Comparison of ENCODE assay signal across 1 cellular context in the genomic region with DNA sequence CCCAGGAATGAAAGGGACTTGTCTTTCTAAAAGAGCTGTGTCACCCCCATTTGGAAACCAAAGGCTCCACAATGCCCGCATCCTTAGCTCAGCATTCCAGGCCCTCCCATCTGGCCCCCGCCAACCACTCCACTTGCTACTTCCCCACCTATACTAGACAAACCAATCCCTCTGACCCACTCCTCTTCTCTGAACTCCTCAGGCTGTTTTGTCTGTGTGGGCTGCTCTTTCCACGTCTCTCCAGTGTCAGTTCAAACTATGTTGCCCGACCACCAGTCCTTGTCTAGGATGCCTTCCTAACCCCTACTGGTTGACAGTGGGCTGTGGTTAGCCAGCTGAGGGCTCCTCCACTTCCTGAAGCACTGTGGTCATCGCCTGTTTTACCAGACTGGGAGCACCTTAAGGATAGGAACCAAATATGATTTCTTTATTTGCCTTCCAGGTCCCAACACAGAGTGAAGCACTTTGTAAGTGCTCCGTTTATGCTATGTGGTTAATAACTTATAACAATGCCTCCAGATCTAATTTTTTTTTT.
TF ChIP-seq lines count a peak whose summit lies in the region.

No MANE protein-coding gene starts in this region.

TF ChIP-seq in HepG2, 621 proteins besides CTCF, POLR2A, EP300 and RAD21:
- TF ChIP-seq RXRB (CRISPR knock-in tag; IDR thresholded peaks at IDR 0.05; ENCODE audit: borderline replicate concordance): no peak
- no peak for TF ChIP-seq HMG20B (CRISPR knock-in tag; conservative IDR thresholded peaks at IDR 0.05)
- TF ChIP-seq NFATC3 (CRISPR knock-in tag; IDR thresholded peaks at IDR 0.05): no peak
- no peak for TF ChIP-seq ARNT2 (CRISPR knock-in tag; IDR thresholded peaks at IDR 0.05; ENCODE audit: low read depth)
- TF ChIP-seq, protein P1, sequence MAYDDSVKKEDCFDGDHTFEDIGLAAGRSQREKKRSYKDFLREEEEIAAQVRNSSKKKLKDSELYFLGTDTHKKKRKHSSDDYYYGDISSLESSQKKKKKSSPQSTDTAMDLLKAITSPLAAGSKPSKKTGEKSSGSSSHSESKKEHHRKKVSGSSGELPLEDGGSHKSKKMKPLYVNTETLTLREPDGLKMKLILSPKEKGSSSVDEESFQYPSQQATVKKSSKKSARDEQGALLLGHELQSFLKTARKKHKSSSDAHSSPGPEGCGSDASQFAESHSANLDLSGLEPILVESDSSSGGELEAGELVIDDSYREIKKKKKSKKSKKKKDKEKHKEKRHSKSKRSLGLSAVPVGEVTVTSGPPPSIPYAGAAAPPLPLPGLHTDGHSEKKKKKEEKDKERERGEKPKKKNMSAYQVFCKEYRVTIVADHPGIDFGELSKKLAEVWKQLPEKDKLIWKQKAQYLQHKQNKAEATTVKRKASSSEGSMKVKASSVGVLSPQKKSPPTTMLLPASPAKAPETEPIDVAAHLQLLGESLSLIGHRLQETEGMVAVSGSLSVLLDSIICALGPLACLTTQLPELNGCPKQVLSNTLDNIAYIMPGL (CRISPR knock-in tag; IDR thresholded peaks at IDR 0.05; ENCODE audit: borderline replicate concordance in 1 of 2, low read depth in 1 of 2): no peak
- TF ChIP-seq, protein P2, sequence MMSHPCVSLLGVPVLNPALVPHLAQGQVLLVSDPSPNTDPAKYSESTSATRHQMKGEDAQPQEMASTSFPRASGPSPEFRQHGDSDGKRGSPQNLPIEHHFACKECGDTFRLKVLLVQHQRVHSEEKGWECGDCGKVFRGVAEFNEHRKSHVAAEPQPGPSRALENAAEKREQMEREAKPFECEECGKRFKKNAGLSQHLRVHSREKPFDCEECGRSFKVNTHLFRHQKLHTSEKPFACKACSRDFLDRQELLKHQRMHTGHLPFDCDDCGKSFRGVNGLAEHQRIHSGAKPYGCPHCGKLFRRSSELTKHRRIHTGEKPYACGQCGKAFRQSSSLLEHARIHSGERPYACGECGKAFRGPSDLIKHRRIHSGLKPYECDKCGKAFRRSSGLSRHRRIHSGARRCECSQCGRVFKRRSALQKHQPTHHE (CRISPR knock-in tag; IDR thresholded peaks at IDR 0.05; ENCODE audit: borderline replicate concordance): no peak
- TF ChIP-seq KAT2B (IDR thresholded peaks at IDR 0.05; ENCODE audit: borderline replicate concordance, low read depth, low read length): no peak
- no peak for TF ChIP-seq ZNF788 (CRISPR knock-in tag; IDR thresholded peaks at IDR 0.05; ENCODE audit: borderline replicate concordance)
- TF ChIP-seq, protein P3, sequence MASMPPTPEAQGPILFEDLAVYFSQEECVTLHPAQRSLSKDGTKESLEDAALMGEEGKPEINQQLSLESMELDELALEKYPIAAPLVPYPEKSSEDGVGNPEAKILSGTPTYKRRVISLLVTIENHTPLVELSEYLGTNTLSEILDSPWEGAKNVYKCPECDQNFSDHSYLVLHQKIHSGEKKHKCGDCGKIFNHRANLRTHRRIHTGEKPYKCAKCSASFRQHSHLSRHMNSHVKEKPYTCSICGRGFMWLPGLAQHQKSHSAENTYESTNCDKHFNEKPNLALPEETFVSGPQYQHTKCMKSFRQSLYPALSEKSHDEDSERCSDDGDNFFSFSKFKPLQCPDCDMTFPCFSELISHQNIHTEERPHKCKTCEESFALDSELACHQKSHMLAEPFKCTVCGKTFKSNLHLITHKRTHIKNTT (CRISPR knock-in tag; IDR thresholded peaks at IDR 0.05): no peak
- no peak for TF ChIP-seq JDP2 (CRISPR knock-in tag; IDR thresholded peaks at IDR 0.05; ENCODE audit: borderline replicate concordance)
- TF ChIP-seq ZNF562 (CRISPR knock-in tag; IDR thresholded peaks at IDR 0.05; ENCODE audit: borderline replicate concordance): no peak
- TF ChIP-seq ERF (CRISPR knock-in tag; IDR thresholded peaks at IDR 0.05): no peak
- no peak for TF ChIP-seq ZNF383 (CRISPR knock-in tag; IDR thresholded peaks at IDR 0.05; ENCODE audit: borderline replicate concordance)
- no peak for TF ChIP-seq ZBTB3 (CRISPR knock-in tag; IDR thresholded peaks at IDR 0.05; ENCODE audit: borderline replicate concordance, low read depth)
